Comparison of ENCODE assay signal across 1 cellular context in the genomic region with DNA sequence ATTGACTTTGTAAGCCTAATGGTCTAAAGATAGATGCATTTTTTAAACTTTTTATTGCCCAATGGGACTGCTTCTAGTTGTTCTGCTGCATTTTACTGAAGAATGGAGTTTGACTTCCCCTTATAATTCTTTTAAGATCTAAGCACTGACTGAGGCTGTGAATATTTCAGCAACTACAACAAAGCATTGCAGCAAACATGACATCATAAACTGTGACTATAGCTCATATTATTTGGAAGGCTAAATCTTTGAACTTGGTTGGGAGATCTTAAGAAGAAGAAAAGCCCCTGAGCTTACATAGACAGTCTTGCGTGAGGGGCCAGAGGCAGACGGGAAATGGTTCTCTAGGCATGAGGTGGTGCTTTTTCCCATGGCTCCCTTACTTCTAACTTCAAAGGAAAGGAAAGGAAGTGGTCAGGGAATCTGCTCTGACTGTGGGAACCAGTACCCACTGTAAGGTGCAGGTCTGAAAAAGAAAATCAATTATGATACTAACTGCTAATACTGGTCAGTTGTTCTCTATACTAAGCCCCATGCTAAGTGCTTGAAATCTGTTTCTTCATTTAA.
TF ChIP-seq lines count a peak whose summit lies in the region.

No MANE protein-coding gene starts in this region.

TF ChIP-seq in HepG2, 621 proteins besides CTCF, POLR2A, EP300 and RAD21:
- TF ChIP-seq ATF7 (IDR thresholded peaks at IDR 0.05) (peak; percentile 63), ATF7 (CRISPR knock-in tag; IDR thresholded peaks at IDR 0.05) (no peak), RBFOX2 (IDR thresholded peaks at IDR 0.05; ENCODE audit: low read depth, low read length) (no peak)
